8 cellular contexts compared by ENCODE assay signal in the genomic region with DNA sequence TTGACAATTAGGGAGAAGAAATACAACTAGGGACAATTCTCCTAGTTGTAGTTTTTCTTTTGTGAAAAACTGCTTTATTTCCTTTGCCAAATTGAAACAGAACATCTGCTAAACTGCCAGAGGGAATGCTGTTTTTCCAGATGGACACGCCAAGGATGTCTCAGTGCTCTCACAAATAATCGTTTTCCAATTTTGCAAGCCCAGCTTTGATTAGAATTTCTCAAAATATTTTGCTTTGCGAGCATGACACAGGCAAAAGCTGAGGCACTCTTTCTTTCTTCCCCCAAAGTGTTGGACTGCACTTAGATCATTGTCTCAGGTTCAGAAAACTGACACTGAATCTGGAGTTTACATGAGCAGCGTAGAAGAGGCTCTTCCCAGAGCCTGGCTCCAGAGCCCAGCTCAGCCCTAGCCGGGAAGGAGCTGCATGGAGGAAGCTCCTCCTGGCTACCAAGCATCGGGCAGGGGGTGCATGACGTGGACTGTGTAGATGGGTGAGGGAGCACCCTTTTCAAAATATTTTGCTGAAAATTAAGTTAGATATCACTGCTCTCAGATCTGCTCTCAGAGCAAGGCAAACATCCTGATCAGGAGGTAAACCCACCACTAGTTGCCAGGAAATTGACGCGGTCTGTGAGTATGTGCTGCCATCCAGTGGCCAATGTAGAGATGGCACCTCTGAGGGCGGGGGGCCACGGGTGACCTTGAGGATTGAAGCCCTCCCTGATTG.
DNase-seq lines count a peak whose midpoint lies in the region; ATAC-seq, FAIRE-seq and TF ChIP-seq lines count a peak whose summit lies in the region.

No MANE protein-coding gene starts in this region.

- CTCF ChIA-PET in MCF 10A (lab: Yijun Ruan, JAX): interaction anchor here (0.5 to 4.6 kb wide), 88 partner anchors 8 to 594 kb away, joined by 3 to 115 read pairs (median 4); partner anchors contain the start of gene SLC22A1

- no peak overlapping the region for H3K4me2 ChIP-seq in Loucy (ENCODE audit: low read depth, low read length, poor library complexity, severe bottlenecking)

- peak; percentile 69 for ATAC-seq in GM21825 (IDR thresholded peaks at IDR 0.05; ENCODE audit: unreplicated experiment)

- DNase-seq in G401 (ENCODE audit: low spot score) (peak; percentile 29), UCSD-AML1 (lab: John Stamatoyannopoulos, UW; ENCODE audit: unreplicated experiment) (peak; percentile 49), MCF 10A (ENCODE audit: unreplicated experiment) (peak; percentile 66), kidney (peak; percentile 78), cortex of kidney (lab: John Stamatoyannopoulos, UW) (no peak)
- DNase-seq in stimulated activated CD4-positive, alpha-beta T cell treated with anti-CD3 and anti-CD28 coated beads, Interleukin-15, amount 100 ng/mL, for 48 hours (ENCODE audit: low read depth in 2 of 2): peak; percentile 32 to 35

- in situ Hi-C loops in G401 (cut with HindIII; ENCODE audit: low sequenced_read_pairs): no loop called here

- H3K4me3 Mint-ChIP-seq in MCF 10A (ENCODE audit: unreplicated experiment): no peak overlapping the region

- no peaks in the 10 kb centered on the region for H3K36me3 Mint-ChIP-seq in MCF 10A (ENCODE audit: insufficient read depth, unreplicated experiment)

- peaks cover 57% of the 10 kb centered on the region for H3K27me3 ChIP-seq in Loucy (ENCODE audit: insufficient read depth, low read length, poor library complexity, severe bottlenecking)

- H3K79me2 ChIP-seq in Loucy (ENCODE audit: insufficient read depth, low read length): no peaks in the 10 kb centered on the region

- POLR2A ChIA-PET in MCF 10A (lab: Yijun Ruan, JAX): interaction anchor here (0.6 to 1.7 kb wide), 11 partner anchors 10 to 317 kb away, joined by 3 to 16 read pairs (median 4); no protein-coding TSS in a partner anchor

- TF ChIP-seq CTCF in Loucy (conservative IDR thresholded peaks at IDR 0.05; ENCODE audit: low read length) (peak; percentile 98), MCF 10A (IDR thresholded peaks at IDR 0.05; ENCODE audit: unreplicated experiment) (peak; percentile 99), kidney (IDR thresholded peaks at IDR 0.05; ENCODE audit: borderline replicate concordance, extremely low read depth, insufficient read depth) (peak; percentile 89)

- no peaks in the 10 kb centered on the region for H3K9me2 ChIP-seq in Loucy (replicated peaks; ENCODE audit: low read depth, low read length)

- H3K9ac ChIP-seq in Loucy (ENCODE audit: low read depth, low read length, poor library complexity, severe bottlenecking) (no peak overlapping the region), kidney (ENCODE audit: low read length in 2 of 2) (no peak overlapping the region)

- no peaks in the 10 kb centered on the region for H3K27me3 Mint-ChIP-seq in MCF 10A (ENCODE audit: insufficient read depth, unreplicated experiment)

- H3K36me3 ChIP-seq in Loucy (ENCODE audit: insufficient read depth, low read length) (no peaks in the 10 kb centered on the region), kidney (ENCODE audit: control insufficient read depth in 1 of 2, insufficient read depth in 2 of 2, low read length in 2 of 2) (no peaks in the 10 kb centered on the region)

- intact Hi-C loops in MCF 10A (cut with micrococcal nuclease) (loop anchor here (1.0 to 10.0 kb wide), 4 partner anchors 234 to 761 kb away; partner anchors contain the start of gene SOD2), kidney (cut with DNase I) (no loop called here)

- H2AFZ ChIP-seq in Loucy (ENCODE audit: low read length): no peak overlapping the region

- BruUV-seq in MCF 10A (replicated peaks; lab: Mats Ljungman, UMichigan): no TSS peak

- no peaks in the 10 kb centered on the region for H3K9me3 Mint-ChIP-seq in MCF 10A (ENCODE audit: unreplicated experiment)

- no peaks in the 10 kb centered on the region for H3K9me3 ChIP-seq in Loucy (ENCODE audit: insufficient read depth, low read depth, low read length)
- H3K9me3 ChIP-seq in kidney (ENCODE audit: control insufficient read depth in 1 of 2, low read length in 2 of 2): no peaks in the 10 kb centered on the region

- no peaks in the 10 kb centered on the region for H3K4me1 Mint-ChIP-seq in MCF 10A (ENCODE audit: insufficient read depth, unreplicated experiment)

- no peak overlapping the region for H3K27ac ChIP-seq in kidney (ENCODE audit: low read depth in 2 of 2, low read length in 2 of 2)

- H3K27ac Mint-ChIP-seq in MCF 10A (ENCODE audit: low read depth, unreplicated experiment): no peak overlapping the region

- no peaks in the 10 kb centered on the region for H3K4me1 ChIP-seq in Loucy (ENCODE audit: insufficient read depth, low read length, poor library complexity, severe bottlenecking)
- peaks cover 0 to 2% of the 10 kb centered on the region in 2 donors for H3K4me1 ChIP-seq in kidney (ENCODE audit: control insufficient read depth in 1 of 2, insufficient read depth in 1 of 2, low read depth in 1 of 2, low read length in 2 of 2)

- no peaks in the 10 kb centered on the region for H3F3A ChIP-seq in Loucy (ENCODE audit: low read depth)

- H4K20me1 ChIP-seq in Loucy (ENCODE audit: insufficient read depth, low read length, poor library complexity, severe bottlenecking): no peaks in the 10 kb centered on the region

- H3K4me3 ChIP-seq in Loucy (ENCODE audit: low read length, poor library complexity, severe bottlenecking) (no peak overlapping the region), kidney (ENCODE audit: low read length in 2 of 2) (peak overlapping the region in 1 of 2 donors; percentile 26)

- FAIRE-seq in kidney (lab: Jason Lieb, UNC): no peak
